ENCODE assay signal across 13 cellular contexts in the genomic region with DNA sequence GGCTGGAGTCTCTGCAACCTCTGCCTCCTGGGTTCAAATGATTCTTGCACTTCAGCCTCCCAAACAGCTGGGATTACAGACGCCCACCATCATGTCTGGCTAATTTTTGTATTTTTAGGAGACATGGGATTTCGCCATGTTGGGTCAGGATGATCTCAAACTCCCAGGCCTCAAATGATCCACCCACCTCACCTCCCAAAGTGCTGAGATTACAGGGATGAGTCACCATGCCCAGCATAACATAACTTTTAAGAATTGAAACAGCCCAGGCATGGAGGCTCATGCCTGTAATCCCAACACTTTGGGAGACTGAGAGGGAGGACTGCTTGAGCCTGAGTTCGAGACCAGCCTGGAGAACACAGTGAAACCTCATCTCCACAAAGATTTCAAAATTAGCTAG. TPM values are rescaled to one million over a fixed set of nuclear protein-coding genes. Genes with fewer than 3 reads are reported as not detected.
DNase-seq lines count a peak whose midpoint lies in the region; TF ChIP-seq lines count a peak whose summit lies in the region.
"Had no signal": no experiment of that assay in that cellular context is flagged by ENCODE, and none has a peak within 500 bp of the region (broad histone marks: within the 10 kb centered on the region; RNA-seq: fewer than 3 reads in every experiment).

No MANE protein-coding gene starts in this region.

- intact Hi-C loops in CD4-positive, alpha-beta memory T cell (cut with micrococcal nuclease): no loop called here
- intact Hi-C loops in activated T-helper 2 cell treated with anti-CD3 and anti-CD28 coated beads, Interferon-gamma antibody, Interleukin-2, Interleukin-4, amounts not matched to agents 10 μg/mL and 5 μg/mL and 100 μg/mL, durations not matched to agents 14 hours and 24 hours and 36 hours (cut with micrococcal nuclease): no loop called here
- intact Hi-C loops in stomach (cut with DNase I; ENCODE audit: low total_unique reads): no loop called here

- H3K4me1 Mint-ChIP-seq in CD4-positive, alpha-beta memory T cell: peaks cover 18 to 64% (median 35%) of the 10 kb centered on the region in 4 donors
- H3K4me1 Mint-ChIP-seq in activated T-helper 2 cell treated with anti-CD3 and anti-CD28 coated beads, Interferon-gamma antibody, Interleukin-2, Interleukin-4, amounts not matched to agents 10 μg/mL and 5 μg/mL and 100 μg/mL, durations not matched to agents 14 hours and 24 hours and 36 hours (ENCODE audit: low read depth): peaks cover 18% of the 10 kb centered on the region
- peaks cover 18% of the 10 kb centered on the region for H3K4me1 Mint-ChIP-seq in mesothelial cell of epicardium

- no peak overlapping the region for H3K4me3 ChIP-seq in CD4-positive, alpha-beta memory T cell (ENCODE audit: low read length in 2 of 2)
- H3K4me3 ChIP-seq in stomach: no peak overlapping the region
- H3K4me3 ChIP-seq: mucosa of descending colon, sigmoid colon, vagina had no signal

- H3K4me1 ChIP-seq in CD4-positive, alpha-beta memory T cell (ENCODE audit: insufficient read depth, low read length): peaks cover 43% of the 10 kb centered on the region
- H3K4me1 ChIP-seq in stomach: peaks cover 25 to 53% (median 37%) of the 10 kb centered on the region in 4 donors

- peaks cover 20 to 68% of the 10 kb centered on the region in 2 donors for H3K36me3 Mint-ChIP-seq in CD4-positive, alpha-beta memory T cell
- peaks cover 70% of the 10 kb centered on the region for H3K36me3 Mint-ChIP-seq in activated T-helper 2 cell treated with anti-CD3 and anti-CD28 coated beads, Interferon-gamma antibody, Interleukin-2, Interleukin-4, amounts not matched to agents 10 μg/mL and 5 μg/mL and 100 μg/mL, durations not matched to agents 14 hours and 24 hours and 36 hours (ENCODE audit: low read depth)
- H3K36me3 Mint-ChIP-seq in mesothelial cell of epicardium: peaks cover 21% of the 10 kb centered on the region

- no peak for DNase-seq in CD4-positive, alpha-beta memory T cell
- DNase-seq in HS-5 (ENCODE audit: low read depth) (peak; percentile 48), mesothelial cell of epicardium (ENCODE audit: low spot score in 2 of 2, unreplicated experiment in 2 of 2) (no peak), NCI-H446 treated with DMSO at 0.1 percent for 48 hours (lab: John Stamatoyannopoulos, UW) (no peak), NCI-H1417 treated with DMSO at 0.1 percent for 48 hours (lab: John Stamatoyannopoulos, UW) (no peak), NAMALWA (ENCODE audit: low spot score) (no peak), stomach (no peak)
- no peak for DNase-seq in activated T-helper 2 cell treated with anti-CD3 and anti-CD28 coated beads, Interferon-gamma antibody, Interleukin-2, Interleukin-4, amounts not matched to agents 10 μg/mL and 5 μg/mL and 100 μg/mL, durations not matched to agents 14 hours and 24 hours and 36 hours (ENCODE audit: low spot score)
- DNase-seq: DMS 273 treated with DMSO at 0.1 percent for 48 hours, mucosa of descending colon, NCI-H1694 treated with DMSO at 0.1 percent for 48 hours, sigmoid colon had no signal

- H3K27me3 ChIP-seq in CD4-positive, alpha-beta memory T cell (ENCODE audit: insufficient read depth, low read length): no peaks in the 10 kb centered on the region
- H3K27me3 ChIP-seq in stomach: no peaks in the 10 kb centered on the region
- H3K27me3 ChIP-seq: sigmoid colon, vagina had no signal

- WGBS in stomach, 5 donors: 90 to 94% (median 94%) methylated on average over 3 of the region's 3 CpGs

- H3K27ac Mint-ChIP-seq in CD4-positive, alpha-beta memory T cell: peak overlapping the region in 2 of 7 donors; percentile 60 to 65
- H3K27ac Mint-ChIP-seq in activated T-helper 2 cell treated with anti-CD3 and anti-CD28 coated beads, Interferon-gamma antibody, Interleukin-2, Interleukin-4, amounts not matched to agents 10 μg/mL and 5 μg/mL and 100 μg/mL, durations not matched to agents 14 hours and 24 hours and 36 hours: peak overlapping the region; percentile 49
- H3K27ac Mint-ChIP-seq in mesothelial cell of epicardium: peak overlapping the region; percentile 54

- no peak for TF ChIP-seq POLR2A in stomach (IDR thresholded peaks at IDR 0.05)

- peak overlapping the region in 5 of 8 donors; percentile 42 to 76 (median 72) for H3K4me3 Mint-ChIP-seq in CD4-positive, alpha-beta memory T cell
- peak overlapping the region; percentile 74 for H3K4me3 Mint-ChIP-seq in activated T-helper 2 cell treated with anti-CD3 and anti-CD28 coated beads, Interferon-gamma antibody, Interleukin-2, Interleukin-4, amounts not matched to agents 10 μg/mL and 5 μg/mL and 100 μg/mL, durations not matched to agents 14 hours and 24 hours and 36 hours (ENCODE audit: low read depth)
- H3K4me3 Mint-ChIP-seq in mesothelial cell of epicardium: peak overlapping the region; percentile 49

- POLR2A ChIA-PET in CD4-positive, alpha-beta memory T cell (lab: Charles Lee; ENCODE audit: partially characterized antibody): interaction anchor here (1.0 kb wide), 1 partner anchor 10 kb away, joined by 3 read pairs; no protein-coding TSS in a partner anchor

- no peaks in the 10 kb centered on the region for H3K9me3 ChIP-seq in CD4-positive, alpha-beta memory T cell (ENCODE audit: control insufficient read depth in 1 of 2, low read length in 2 of 2)
- H3K9me3 ChIP-seq in stomach: no peaks in the 10 kb centered on the region
- H3K9me3 ChIP-seq: mucosa of descending colon, sigmoid colon, vagina had no signal

- TF ChIP-seq CTCF in mesothelial cell of epicardium (IDR thresholded peaks at IDR 0.05; ENCODE audit: unreplicated experiment) (no peak), stomach (IDR thresholded peaks at IDR 0.05) (no peak)

- no peak overlapping the region for H3K27ac ChIP-seq in CD4-positive, alpha-beta memory T cell (ENCODE audit: low read depth, low read length)
- H3K27ac ChIP-seq in stomach: no peak overlapping the region
- H3K27ac ChIP-seq: sigmoid colon, vagina had no signal

- H3K27me3 Mint-ChIP-seq in CD4-positive, alpha-beta memory T cell: no peaks in the 10 kb centered on the region
- H3K27me3 Mint-ChIP-seq in activated T-helper 2 cell treated with anti-CD3 and anti-CD28 coated beads, Interferon-gamma antibody, Interleukin-2, Interleukin-4, amounts not matched to agents 10 μg/mL and 5 μg/mL and 100 μg/mL, durations not matched to agents 14 hours and 24 hours and 36 hours (ENCODE audit: low read depth): no peaks in the 10 kb centered on the region
- H3K27me3 Mint-ChIP-seq in mesothelial cell of epicardium (ENCODE audit: low read depth): no peaks in the 10 kb centered on the region

- H3K9me3 Mint-ChIP-seq in CD4-positive, alpha-beta memory T cell: peaks cover 0 to 3% (median 0%) of the 10 kb centered on the region in 8 donors
- no peaks in the 10 kb centered on the region for H3K9me3 Mint-ChIP-seq in activated T-helper 2 cell treated with anti-CD3 and anti-CD28 coated beads, Interferon-gamma antibody, Interleukin-2, Interleukin-4, amounts not matched to agents 10 μg/mL and 5 μg/mL and 100 μg/mL, durations not matched to agents 14 hours and 24 hours and 36 hours
- no peaks in the 10 kb centered on the region for H3K9me3 Mint-ChIP-seq in mesothelial cell of epicardium

- peaks cover 51% of the 10 kb centered on the region for H3K36me3 ChIP-seq in CD4-positive, alpha-beta memory T cell (ENCODE audit: insufficient read depth, low read length)
- H3K36me3 ChIP-seq in stomach: peaks cover 53 to 61% (median 54%) of the 10 kb centered on the region in 4 donors

- CTCF ChIA-PET in CD4-positive, alpha-beta memory T cell (lab: Charles Lee; ENCODE audit: partially characterized antibody): interaction anchor here (1.9 kb wide), 1 partner anchor 51 kb away, joined by 4 read pairs; a partner anchor contains a TSS

- no peak for TF ChIP-seq EP300 in stomach (IDR thresholded peaks at IDR 0.05)

RNA-seq across cellular contexts. Expression of a gene that starts 2.5 kb away (rescaled TPM):
- 100 to 1,000 TPM; 180 to 206 TPM for total RNA-seq in CD4-positive, alpha-beta memory T cell
- 100 to 1,000 TPM; 124 to 325 TPM for polyA plus RNA-seq in CD4-positive, alpha-beta memory T cell
- total RNA-seq in activated T-helper 2 cell treated with anti-CD3 and anti-CD28 coated beads, Interferon-gamma antibody, Interleukin-2, Interleukin-4, amounts not matched to agents 10 μg/mL and 5 μg/mL and 100 μg/mL, durations not matched to agents 14 hours and 24 hours and 36 hours: 326 and 348 TPM in 2 replicates
- total RNA-seq in mesothelial cell of epicardium (176 to 177 TPM (median 177 TPM) in 3 replicates), stomach (100 to 1,000 TPM in 2 of 5 donors, 10 to 100 TPM in 3; 21.1 to 255 (median 87.8) TPM)
- 100 to 1,000 TPM in 1 of 3 donors, 10 to 100 TPM in 2; 52.7 to 146 (median 65.6) TPM for polyA plus RNA-seq in stomach

RNA-seq across cellular contexts. Expression of a gene that starts 51.8 kb away (rescaled TPM):
- total RNA-seq in CD4-positive, alpha-beta memory T cell: 10 to 100 TPM; 85.0 to 92.1 TPM
- 10 to 100 TPM; 39.9 to 47.6 TPM for polyA plus RNA-seq in CD4-positive, alpha-beta memory T cell
- 63.4 and 71.1 TPM in 2 replicates for total RNA-seq in activated T-helper 2 cell treated with anti-CD3 and anti-CD28 coated beads, Interferon-gamma antibody, Interleukin-2, Interleukin-4, amounts not matched to agents 10 μg/mL and 5 μg/mL and 100 μg/mL, durations not matched to agents 14 hours and 24 hours and 36 hours
- total RNA-seq in mesothelial cell of epicardium: 57.6 to 70.7 TPM (median 66.7 TPM) in 3 replicates
- 100 to 1,000 TPM in 1 of 5 donors, 10 to 100 TPM in 4; 49.1 to 110 (median 92.1) TPM for total RNA-seq in stomach
- 10 to 100 TPM; 16.1 to 23.3 (median 20.0) TPM for polyA plus RNA-seq in stomach
